1 cellular context compared by ENCODE assay signal in the genomic region with DNA sequence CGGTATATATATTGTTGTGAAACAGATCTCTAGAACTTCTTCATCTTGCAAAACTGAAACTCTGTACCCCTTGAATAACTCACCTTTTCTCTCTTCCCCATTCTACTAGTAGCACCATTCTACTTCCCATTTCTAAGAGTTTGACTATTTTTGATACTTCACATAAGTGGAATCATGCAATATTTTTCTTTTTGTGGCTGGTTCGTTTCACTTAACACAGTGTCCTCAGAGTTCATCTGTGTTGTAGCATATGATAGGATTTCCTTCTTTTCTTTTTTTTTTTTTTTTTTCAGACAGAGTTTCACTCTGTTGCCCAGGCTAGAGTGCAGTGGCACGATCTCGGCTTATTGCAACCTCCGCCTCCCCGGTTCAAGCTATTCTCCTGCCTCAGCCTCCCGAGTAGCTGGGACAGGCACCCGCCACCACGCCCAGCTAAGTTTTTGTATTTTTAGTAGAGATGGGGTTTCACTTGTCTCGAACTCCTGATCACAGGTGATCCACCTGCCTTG.
A peak's percentile ranks its signal among the peaks of the same experiment; 100 is the strongest.
TF ChIP-seq lines count a peak whose summit lies in the region.

No MANE protein-coding gene starts in this region.

TF ChIP-seq in GM12878, 131 proteins besides CTCF, POLR2A, EP300 and RAD21 (continued from another document):
- TF ChIP-seq, protein P1, sequence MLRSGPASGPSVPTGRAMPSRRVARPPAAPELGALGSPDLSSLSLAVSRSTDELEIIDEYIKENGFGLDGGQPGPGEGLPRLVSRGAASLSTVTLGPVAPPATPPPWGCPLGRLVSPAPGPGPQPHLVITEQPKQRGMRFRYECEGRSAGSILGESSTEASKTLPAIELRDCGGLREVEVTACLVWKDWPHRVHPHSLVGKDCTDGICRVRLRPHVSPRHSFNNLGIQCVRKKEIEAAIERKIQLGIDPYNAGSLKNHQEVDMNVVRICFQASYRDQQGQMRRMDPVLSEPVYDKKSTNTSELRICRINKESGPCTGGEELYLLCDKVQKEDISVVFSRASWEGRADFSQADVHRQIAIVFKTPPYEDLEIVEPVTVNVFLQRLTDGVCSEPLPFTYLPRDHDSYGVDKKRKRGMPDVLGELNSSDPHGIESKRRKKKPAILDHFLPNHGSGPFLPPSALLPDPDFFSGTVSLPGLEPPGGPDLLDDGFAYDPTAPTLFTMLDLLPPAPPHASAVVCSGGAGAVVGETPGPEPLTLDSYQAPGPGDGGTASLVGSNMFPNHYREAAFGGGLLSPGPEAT (IDR thresholded peaks at IDR 0.05; ENCODE audit: low read depth), result peak; percentile 52
- TF ChIP-seq, protein P2, sequence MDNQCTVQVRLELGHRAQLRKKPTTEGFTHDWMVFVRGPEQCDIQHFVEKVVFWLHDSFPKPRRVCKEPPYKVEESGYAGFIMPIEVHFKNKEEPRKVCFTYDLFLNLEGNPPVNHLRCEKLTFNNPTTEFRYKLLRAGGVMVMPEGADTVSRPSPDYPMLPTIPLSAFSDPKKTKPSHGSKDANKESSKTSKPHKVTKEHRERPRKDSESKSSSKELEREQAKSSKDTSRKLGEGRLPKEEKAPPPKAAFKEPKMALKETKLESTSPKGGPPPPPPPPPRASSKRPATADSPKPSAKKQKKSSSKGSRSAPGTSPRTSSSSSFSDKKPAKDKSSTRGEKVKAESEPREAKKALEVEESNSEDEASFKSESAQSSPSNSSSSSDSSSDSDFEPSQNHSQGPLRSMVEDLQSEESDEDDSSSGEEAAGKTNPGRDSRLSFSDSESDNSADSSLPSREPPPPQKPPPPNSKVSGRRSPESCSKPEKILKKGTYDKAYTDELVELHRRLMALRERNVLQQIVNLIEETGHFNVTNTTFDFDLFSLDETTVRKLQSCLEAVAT (IDR thresholded peaks at IDR 0.05), result peak; percentile 74; the same call in 1 of the 2 replicates
- TF ChIP-seq ZBED1 (IDR thresholded peaks at IDR 0.05; ENCODE audit: borderline replicate concordance), result peak; percentile 65; the same call in 1 of the 2 replicates
- peak; percentile 63; the same call in 1 of the 2 replicates for TF ChIP-seq FOXM1 (IDR thresholded peaks at IDR 0.05; ENCODE audit: low read depth, low read length)
- peak; percentile 78; the same call in 1 of the 2 replicates for TF ChIP-seq MTA3 (IDR thresholded peaks at IDR 0.05; ENCODE audit: borderline replicate concordance, low read length)
- 0 out of 2 replicates have a peak, but pooled peaks have one; percentile 24 for TF ChIP-seq CBX5 (IDR thresholded peaks at IDR 0.05; ENCODE audit: low read depth)
- TF ChIP-seq ATF7 (IDR thresholded peaks at IDR 0.05; ENCODE audit: low read depth), result 0 out of 2 replicates have a peak, but pooled peaks have one; percentile 34
- TF ChIP-seq JUNB (IDR thresholded peaks at IDR 0.05), result peak; percentile 42
- TF ChIP-seq CREM (IDR thresholded peaks at IDR 0.05; ENCODE audit: low read depth), result peak; percentile 40; the same call in 1 of the 2 replicates
- TF ChIP-seq IRF4 (IDR thresholded peaks at IDR 0.05; ENCODE audit: low read depth, low read length), result 0 out of 2 replicates have a peak, but pooled peaks have one; percentile 13
- peak; percentile 74 for TF ChIP-seq IKZF2 (IDR thresholded peaks at IDR 0.05)
- TF ChIP-seq NBN (IDR thresholded peaks at IDR 0.05), result peak; percentile 82; the same call in 1 of the 2 replicates
- TF ChIP-seq MEF2B (IDR thresholded peaks at IDR 0.05; ENCODE audit: partially characterized antibody, poor library complexity, severe bottlenecking), result peak; percentile 18
- TF ChIP-seq, protein P3, sequence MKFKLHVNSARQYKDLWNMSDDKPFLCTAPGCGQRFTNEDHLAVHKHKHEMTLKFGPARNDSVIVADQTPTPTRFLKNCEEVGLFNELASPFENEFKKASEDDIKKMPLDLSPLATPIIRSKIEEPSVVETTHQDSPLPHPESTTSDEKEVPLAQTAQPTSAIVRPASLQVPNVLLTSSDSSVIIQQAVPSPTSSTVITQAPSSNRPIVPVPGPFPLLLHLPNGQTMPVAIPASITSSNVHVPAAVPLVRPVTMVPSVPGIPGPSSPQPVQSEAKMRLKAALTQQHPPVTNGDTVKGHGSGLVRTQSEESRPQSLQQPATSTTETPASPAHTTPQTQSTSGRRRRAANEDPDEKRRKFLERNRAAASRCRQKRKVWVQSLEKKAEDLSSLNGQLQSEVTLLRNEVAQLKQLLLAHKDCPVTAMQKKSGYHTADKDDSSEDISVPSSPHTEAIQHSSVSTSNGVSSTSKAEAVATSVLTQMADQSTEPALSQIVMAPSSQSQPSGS (IDR thresholded peaks at IDR 0.05; ENCODE audit: low read length), result 0 out of 2 replicates have a peak, but pooled peaks have one; percentile 35
TF ChIP-seq in GM12878: peak in this region for 25; not testable (repeated sequence) for 106.
